Comparison of ENCODE assay signal across 2 cellular contexts in the genomic region with DNA sequence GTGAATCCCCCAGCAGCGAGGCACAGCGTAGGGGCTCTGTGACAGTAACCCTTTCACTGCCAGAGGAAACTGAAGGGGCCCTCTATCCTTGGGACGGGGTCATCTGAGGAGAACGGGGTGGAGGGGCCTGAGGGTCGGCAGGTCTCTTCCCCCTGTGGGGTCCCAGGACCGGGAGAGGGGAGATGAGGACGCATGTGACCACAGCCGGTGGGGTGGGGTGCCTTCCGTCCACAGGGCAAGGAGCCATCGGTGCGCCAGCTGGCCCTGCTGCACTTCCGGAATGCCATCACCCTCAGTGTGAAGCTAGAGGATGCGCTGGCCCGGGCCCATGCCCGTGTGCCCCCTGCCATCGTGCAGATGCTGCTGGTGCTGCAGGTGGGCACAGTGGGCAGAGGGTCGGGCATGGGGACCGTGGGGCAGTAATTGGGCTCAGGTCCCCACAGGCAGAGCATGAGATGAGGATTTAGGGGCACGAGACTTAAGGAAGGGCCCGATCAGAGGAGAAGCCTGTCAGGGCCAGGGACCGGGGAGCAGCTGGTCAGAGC.
TF ChIP-seq lines count a peak whose summit lies in the region.

No MANE protein-coding gene starts in this region.

TF ChIP-seq in IMR-90, 13 proteins besides CTCF, POLR2A, EP300 and RAD21 (continued from another document):
- TF ChIP-seq, protein P1, sequence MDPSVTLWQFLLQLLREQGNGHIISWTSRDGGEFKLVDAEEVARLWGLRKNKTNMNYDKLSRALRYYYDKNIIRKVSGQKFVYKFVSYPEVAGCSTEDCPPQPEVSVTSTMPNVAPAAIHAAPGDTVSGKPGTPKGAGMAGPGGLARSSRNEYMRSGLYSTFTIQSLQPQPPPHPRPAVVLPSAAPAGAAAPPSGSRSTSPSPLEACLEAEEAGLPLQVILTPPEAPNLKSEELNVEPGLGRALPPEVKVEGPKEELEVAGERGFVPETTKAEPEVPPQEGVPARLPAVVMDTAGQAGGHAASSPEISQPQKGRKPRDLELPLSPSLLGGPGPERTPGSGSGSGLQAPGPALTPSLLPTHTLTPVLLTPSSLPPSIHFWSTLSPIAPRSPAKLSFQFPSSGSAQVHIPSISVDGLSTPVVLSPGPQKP (IDR thresholded peaks at IDR 0.05; ENCODE audit: borderline replicate concordance, low read depth, low read length), result no peak
- no peak for TF ChIP-seq SMC3 (IDR thresholded peaks at IDR 0.05; ENCODE audit: low read depth, low read length)
- TF ChIP-seq RFX5 (IDR thresholded peaks at IDR 0.05; ENCODE audit: low read depth, low read length), result no peak
- TF ChIP-seq CHD1 (IDR thresholded peaks at IDR 0.05; ENCODE audit: low read depth, low read length), result no peak
- no peak for TF ChIP-seq FOS (IDR thresholded peaks at IDR 0.05; ENCODE audit: low read depth, low read length)
- TF ChIP-seq CEBPB (IDR thresholded peaks at IDR 0.05; ENCODE audit: low read depth, low read length), result no peak
- TF ChIP-seq NFE2L2 (IDR thresholded peaks at IDR 0.05; ENCODE audit: low read depth, low read length), result no peak
- TF ChIP-seq MAZ (IDR thresholded peaks at IDR 0.05; ENCODE audit: borderline replicate concordance, low read depth, low read length), result no peak
- TF ChIP-seq, protein P2, sequence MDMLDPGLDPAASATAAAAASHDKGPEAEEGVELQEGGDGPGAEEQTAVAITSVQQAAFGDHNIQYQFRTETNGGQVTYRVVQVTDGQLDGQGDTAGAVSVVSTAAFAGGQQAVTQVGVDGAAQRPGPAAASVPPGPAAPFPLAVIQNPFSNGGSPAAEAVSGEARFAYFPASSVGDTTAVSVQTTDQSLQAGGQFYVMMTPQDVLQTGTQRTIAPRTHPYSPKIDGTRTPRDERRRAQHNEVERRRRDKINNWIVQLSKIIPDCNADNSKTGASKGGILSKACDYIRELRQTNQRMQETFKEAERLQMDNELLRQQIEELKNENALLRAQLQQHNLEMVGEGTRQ (IDR thresholded peaks at IDR 0.05; ENCODE audit: low read depth, low read length), result no peak
- TF ChIP-seq BHLHE40 (IDR thresholded peaks at IDR 0.05; ENCODE audit: low read depth, low read length), result no peak
- no peak for TF ChIP-seq MAFK (IDR thresholded peaks at IDR 0.05; ENCODE audit: low read depth, low read length)
TF ChIP-seq in IMR-90: peak in this region for 0.

TF ChIP-seq in GM12891, 5 proteins besides CTCF, POLR2A, EP300 and RAD21 (continued from another document):
- no peak for TF ChIP-seq POLR2AphosphoS5 (IDR thresholded peaks at IDR 0.05; ENCODE audit: low read depth, low read length)
- no peak for TF ChIP-seq POU2F2 (IDR thresholded peaks at IDR 0.05; ENCODE audit: low read depth, low read length)
- no peak for TF ChIP-seq TAF1 (IDR thresholded peaks at IDR 0.05; ENCODE audit: low read depth, low read length)
